ENCODE assay signal across 13 cellular contexts in the genomic region with DNA sequence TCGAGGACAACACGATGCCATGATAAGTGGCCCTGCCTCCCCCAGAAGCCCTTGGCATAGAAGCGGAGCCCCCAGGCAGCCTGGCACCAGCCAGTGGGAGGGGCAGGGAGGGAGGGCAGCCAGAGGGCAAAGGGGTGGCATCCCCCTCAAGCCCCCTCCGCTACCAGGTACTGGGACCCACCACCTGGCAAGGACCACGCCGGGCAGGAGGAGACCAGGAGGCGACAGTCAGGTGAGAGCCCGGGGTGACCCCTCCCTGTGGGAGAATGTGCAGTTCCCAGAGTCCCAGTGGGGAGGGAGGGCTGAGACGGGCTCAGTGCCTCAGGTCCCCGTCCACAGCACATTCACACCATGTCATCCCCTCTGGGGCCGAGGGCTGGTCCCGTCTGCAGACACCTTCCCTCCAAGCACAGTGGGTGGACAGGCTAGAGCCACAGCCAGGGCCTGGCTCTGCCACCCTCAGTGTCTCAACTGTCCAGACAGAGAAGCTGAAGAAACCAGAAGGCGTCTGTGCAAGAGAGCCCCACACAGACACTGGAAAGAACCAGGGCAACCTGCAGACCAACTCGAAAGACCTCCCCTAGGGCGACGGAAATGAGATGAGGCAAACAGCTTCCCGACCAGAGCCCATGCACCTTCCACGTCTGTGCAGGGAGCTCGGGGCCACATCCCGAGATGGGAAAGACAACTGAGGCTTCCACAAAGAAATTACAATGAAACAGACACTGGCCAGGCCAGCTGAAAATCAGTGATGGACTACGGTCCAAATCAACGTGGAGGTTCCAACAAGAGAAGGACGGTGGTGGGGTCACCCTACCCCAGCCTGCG. TPM values are rescaled to one million over a fixed set of nuclear protein-coding genes. Genes with fewer than 3 reads are reported as not detected.
DNase-seq lines count a peak whose midpoint lies in the region; ATAC-seq and TF ChIP-seq lines count a peak whose summit lies in the region.
"Had no signal": no experiment of that assay in that cellular context is flagged by ENCODE, and none has a peak within 500 bp of the region (broad histone marks: within the 10 kb centered on the region; RNA-seq: fewer than 3 reads in every experiment).

No MANE protein-coding gene starts in this region.

- TF ChIP-seq CTCF in right atrium auricular region (IDR thresholded peaks at IDR 0.05), result no peak
- no peak for TF ChIP-seq CTCF in endodermal cell (conservative IDR thresholded peaks at IDR 0.05)
- TF ChIP-seq CTCF in neural crest cell (conservative IDR thresholded peaks at IDR 0.05), result no peak
- no peak for TF ChIP-seq CTCF in type B pancreatic cell (conservative IDR thresholded peaks at IDR 0.05)

- ATAC-seq in HG02885 (IDR thresholded peaks at IDR 0.05; ENCODE audit: poor library complexity, unreplicated experiment), result no peak

- no peak overlapping the region for H3K4me3 Mint-ChIP-seq in endodermal cell
- no peak overlapping the region for H3K4me3 Mint-ChIP-seq in neural crest cell
- H3K4me3 Mint-ChIP-seq in type B pancreatic cell, result no peak overlapping the region
- H3K4me3 Mint-ChIP-seq: activated T-helper 1 cell treated with anti-CD3 and anti-CD28 coated beads, Interleukin-12 subunit alpha, Interleukin-12 subunit beta, Interleukin-2, Interleukin-4 antibody, amounts not matched to agents 30 ng/mL and 10 ng/mL and 1 ng/mL, durations not matched to agents 14 hours and 24 hours and 36 hours had no signal

- H3K27ac ChIP-seq in right atrium auricular region (peak overlapping the region in 1 of 2 donors; percentile 40), endodermal cell (ENCODE audit: low read depth, low read length) (no peak overlapping the region)
- H3K27ac ChIP-seq: colonic mucosa had no signal

- intact Hi-C loops in cardiac septum (cut with DNase I), result no loop called here

- in situ Hi-C loops in KBM-7 (cut with MboI; ENCODE audit: low pct_unique_long_range_greater_than_20kb, low sequenced_read_pairs), result no loop called here

- H3K9me3 ChIP-seq in right atrium auricular region (no peaks in the 10 kb centered on the region), endodermal cell (ENCODE audit: control insufficient read depth, low read length) (no peaks in the 10 kb centered on the region)
- H3K9me3 ChIP-seq: colonic mucosa, heart left ventricle had no signal

- no peak overlapping the region for H3K9ac ChIP-seq in endodermal cell (ENCODE audit: extremely low read depth, low read length, poor library complexity, severe bottlenecking)

- H3K36me3 Mint-ChIP-seq in endodermal cell (ENCODE audit: low read depth) (peaks cover 11% of the 10 kb centered on the region), neural crest cell (ENCODE audit: low read depth) (no peaks in the 10 kb centered on the region), type B pancreatic cell (no peaks in the 10 kb centered on the region)

- DNase-seq in cardiac septum (ENCODE audit: low spot score) (peak; percentile 64), right atrium auricular region (ENCODE audit: low spot score) (no peak), endodermal cell (peak; percentile 53), neural crest cell (ENCODE audit: low read depth, low spot score) (no peak), type B pancreatic cell (ENCODE audit: extremely low spot score, unreplicated experiment) (no peak), KBM-7 (no peak), cortex of kidney (lab: John Stamatoyannopoulos, UW) (no peak)
- DNase-seq: NCI-H524; stimulated activated CD4-positive, alpha-beta T cell treated with anti-CD3 and anti-CD28 coated beads, Interleukin-15, amount 100 ng/mL, for 24 hours had no signal

- peaks cover 0 to 65% of the 10 kb centered on the region in 2 donors for H3K4me1 ChIP-seq in right atrium auricular region
- no peaks in the 10 kb centered on the region for H3K4me1 ChIP-seq in endodermal cell (ENCODE audit: control insufficient read depth, insufficient read depth, low read length)

- WGBS in endodermal cell (ENCODE audit: insufficient coverage in 1 of 2, insufficient read length in 1 of 2), 2 experiments, result 92 to 95% methylated on average over 13 to 24 of the region's 24 CpGs

- peaks cover 16% of the 10 kb centered on the region for H3K36me3 ChIP-seq in right atrium auricular region
- H3K36me3 ChIP-seq in endodermal cell (ENCODE audit: control insufficient read depth, insufficient read depth, low read length), result peaks cover 20% of the 10 kb centered on the region
- H3K36me3 ChIP-seq: colonic mucosa had no signal

- H3K9me3 Mint-ChIP-seq in endodermal cell, result no peaks in the 10 kb centered on the region
- no peaks in the 10 kb centered on the region for H3K9me3 Mint-ChIP-seq in neural crest cell
- no peaks in the 10 kb centered on the region for H3K9me3 Mint-ChIP-seq in type B pancreatic cell
- H3K9me3 Mint-ChIP-seq: activated T-helper 1 cell treated with anti-CD3 and anti-CD28 coated beads, Interleukin-12 subunit alpha, Interleukin-12 subunit beta, Interleukin-2, Interleukin-4 antibody, amounts not matched to agents 30 ng/mL and 10 ng/mL and 1 ng/mL, durations not matched to agents 14 hours and 24 hours and 36 hours had no signal

- H3K27ac Mint-ChIP-seq in endodermal cell (peak overlapping the region; percentile 82), neural crest cell (ENCODE audit: unreplicated experiment) (peak overlapping the region; percentile 62), type B pancreatic cell (peak overlapping the region; percentile 61)
- H3K27ac Mint-ChIP-seq: activated T-helper 1 cell treated with anti-CD3 and anti-CD28 coated beads, Interleukin-12 subunit alpha, Interleukin-12 subunit beta, Interleukin-2, Interleukin-4 antibody, amounts not matched to agents 30 ng/mL and 10 ng/mL and 1 ng/mL, durations not matched to agents 14 hours and 24 hours and 36 hours had no signal

- H3K4me1 Mint-ChIP-seq in endodermal cell (peaks cover 16% of the 10 kb centered on the region), neural crest cell (peaks cover 19% of the 10 kb centered on the region), type B pancreatic cell (ENCODE audit: unreplicated experiment) (peaks cover 14% of the 10 kb centered on the region)

- H3K27me3 ChIP-seq in right atrium auricular region, result no peaks in the 10 kb centered on the region
- no peaks in the 10 kb centered on the region for H3K27me3 ChIP-seq in endodermal cell (ENCODE audit: control insufficient read depth, insufficient read depth, low read length, poor library complexity, severe bottlenecking)
- H3K27me3 ChIP-seq: colonic mucosa, heart left ventricle had no signal

- H3K4me3 ChIP-seq in right atrium auricular region (no peak overlapping the region), endodermal cell (ENCODE audit: low read length) (no peak overlapping the region)
- H3K4me3 ChIP-seq: colonic mucosa had no signal

- no peaks in the 10 kb centered on the region for H3K27me3 Mint-ChIP-seq in endodermal cell (ENCODE audit: insufficient read depth)
- no peaks in the 10 kb centered on the region for H3K27me3 Mint-ChIP-seq in neural crest cell (ENCODE audit: low read depth)
- no peaks in the 10 kb centered on the region for H3K27me3 Mint-ChIP-seq in type B pancreatic cell

RNA-seq across cellular contexts. Expression of gene BRD3, which starts 11.1 kb away (rescaled TPM):
- total RNA-seq in cardiac septum, result 27.5 TPM
- total RNA-seq in right atrium auricular region, result 10 to 100 TPM; 14.1 to 18.5 TPM
- 100 to 1,000 TPM in 1 of 2 donors, 10 to 100 TPM in 1; 92.3 to 103 TPM for total RNA-seq in endodermal cell
- polyA plus RNA-seq in endodermal cell (2013, experiment 1 of 2), result 61.9 TPM
- 57.3 TPM for polyA plus RNA-seq in endodermal cell (2013, experiment 2 of 2)
- 73.2 and 77.6 TPM in 2 replicates for total RNA-seq in neural crest cell
- 59.8 and 72.4 TPM in 2 replicates for total RNA-seq in type B pancreatic cell (ENCODE audit: low replicate concordance)

RNA-seq across cellular contexts. Expression of gene BRD3OS, which starts 31.4 kb away (rescaled TPM):
- total RNA-seq in cardiac septum (9.0 TPM), right atrium auricular region (10 to 100 TPM in 1 of 2 donors, 1 to 10 TPM in 1; 7.8 to 11.2 TPM), endodermal cell (10 to 100 TPM; 19.0 to 26.5 TPM), neural crest cell (25.9 and 30.7 TPM in 2 replicates), type B pancreatic cell (ENCODE audit: low replicate concordance) (17.0 and 24.0 TPM in 2 replicates)
- 24.2 TPM for polyA plus RNA-seq in endodermal cell (2013, experiment 1 of 2)
- 19.7 TPM for polyA plus RNA-seq in endodermal cell (2013, experiment 2 of 2)

Comparison
In these comparisons a context has a peak if more than half of its experiments do, and no peak if none do; other contexts are left out.
1. DNase-seq: peak in cardiac septum (single experiment) and endodermal cell (single experiment); none in right atrium auricular region (single experiment), neural crest cell (single experiment), type B pancreatic cell (single experiment), KBM-7 (single experiment) and cortex of kidney (single experiment).
2. Peak in every context shown above with its lines, with median percentiles within 50 percentile points of each other: H3K27ac Mint-ChIP-seq.